8 cellular contexts compared by ENCODE assay signal in genomic region chr14:64812412-64812811, GRCh38.
A peak's percentile ranks its signal among the peaks of the same experiment; 100 is the strongest.
DNase-seq lines count a peak whose midpoint lies in the region; ATAC-seq and TF ChIP-seq lines count a peak whose summit lies in the region.

No MANE protein-coding gene starts in this region.

- no peaks in the 10 kb centered on the region for H3K36me3 ChIP-seq in gastrocnemius medialis

- no peak overlapping the region for H3K4me3 ChIP-seq in gastrocnemius medialis

- peak overlapping the region; percentile 63 to 74 (median 70) for H3K27ac ChIP-seq in gastrocnemius medialis

- H3K9me3 ChIP-seq in gastrocnemius medialis = no peaks in the 10 kb centered on the region

- no TSS peak for BruUV-seq in MCF 10A (replicated peaks; lab: Mats Ljungman, UMichigan)

- no peaks in the 10 kb centered on the region for H3K9me3 Mint-ChIP-seq in MCF 10A (ENCODE audit: unreplicated experiment)

- no peaks in the 10 kb centered on the region for H3K36me3 Mint-ChIP-seq in MCF 10A (ENCODE audit: insufficient read depth, unreplicated experiment)

- no peak for TF ChIP-seq POLR2A in gastrocnemius medialis (IDR thresholded peaks at IDR 0.05)

- H3K27me3 ChIP-seq in gastrocnemius medialis = no peaks in the 10 kb centered on the region

- peaks cover 17 to 32% of the 10 kb centered on the region in 2 donors for H3K4me1 ChIP-seq in gastrocnemius medialis

- H3K27me3 Mint-ChIP-seq in MCF 10A (ENCODE audit: insufficient read depth, unreplicated experiment) = no peaks in the 10 kb centered on the region

- intact Hi-C loops in MCF 10A (cut with micrococcal nuclease) (no loop called here), gastrocnemius medialis (cut with DNase I; ENCODE audit: low total_unique reads) (no loop called here)

- peak; percentile 81 for ATAC-seq in GM18868 (IDR thresholded peaks at IDR 0.05; ENCODE audit: unreplicated experiment)
- peak; percentile 49 to 88 for ATAC-seq in gastrocnemius medialis
- ATAC-seq in HG02571 (IDR thresholded peaks at IDR 0.05; ENCODE audit: unreplicated experiment) = no peak
- no peak for ATAC-seq in GM21381 (IDR thresholded peaks at IDR 0.05; ENCODE audit: unreplicated experiment)
- no peak for ATAC-seq in HG03469 (IDR thresholded peaks at IDR 0.05; ENCODE audit: unreplicated experiment)

- H3K4me3 Mint-ChIP-seq in MCF 10A (ENCODE audit: unreplicated experiment) = no peak overlapping the region

- in situ Hi-C loops in gastrocnemius medialis (cut with MboI; ENCODE audit: low sequenced_read_pairs in 4 of 4) = no loop called here

- DNase-seq in NCI-H2171 (lab: John Stamatoyannopoulos, UW) (peak; percentile 95), MCF 10A (ENCODE audit: unreplicated experiment) (peak; percentile 35), gastrocnemius medialis (peak; percentile 66 to 84), putamen (ENCODE audit: low spot score) (no peak)

- TF ChIP-seq CTCF in MCF 10A (IDR thresholded peaks at IDR 0.05; ENCODE audit: unreplicated experiment) (no peak), gastrocnemius medialis (IDR thresholded peaks at IDR 0.05 in 4 of 5, conservative IDR thresholded peaks at IDR 0.05 in 1 of 5) (no peak)

- H3K4me1 Mint-ChIP-seq in MCF 10A (ENCODE audit: insufficient read depth, unreplicated experiment) = peaks cover 5% of the 10 kb centered on the region

- no peak overlapping the region for H3K27ac Mint-ChIP-seq in MCF 10A (ENCODE audit: low read depth, unreplicated experiment)

- POLR2A ChIA-PET in MCF 10A (lab: Yijun Ruan, JAX) = interaction anchor here (0.7 kb wide), 1 partner anchor 14 kb away, joined by 3 read pairs; no protein-coding TSS in a partner anchor

- CTCF ChIA-PET in MCF 10A (lab: Yijun Ruan, JAX) = interaction anchor here (0.9 kb wide), 2 partner anchors 11 to 12 kb away, joined by 3 to 4 read pairs; no protein-coding TSS in a partner anchor

Comparison
In these comparisons a context has a peak if more than half of its experiments do, and no peak if none do; other contexts are left out.
1. ATAC-seq: peak in GM18868 (single experiment) and gastrocnemius medialis (2 of 2); none in HG02571 (single experiment), GM21381 (single experiment) and HG03469 (single experiment).